Comparison of ENCODE assay signal across 16 cellular contexts in the genomic region with DNA sequence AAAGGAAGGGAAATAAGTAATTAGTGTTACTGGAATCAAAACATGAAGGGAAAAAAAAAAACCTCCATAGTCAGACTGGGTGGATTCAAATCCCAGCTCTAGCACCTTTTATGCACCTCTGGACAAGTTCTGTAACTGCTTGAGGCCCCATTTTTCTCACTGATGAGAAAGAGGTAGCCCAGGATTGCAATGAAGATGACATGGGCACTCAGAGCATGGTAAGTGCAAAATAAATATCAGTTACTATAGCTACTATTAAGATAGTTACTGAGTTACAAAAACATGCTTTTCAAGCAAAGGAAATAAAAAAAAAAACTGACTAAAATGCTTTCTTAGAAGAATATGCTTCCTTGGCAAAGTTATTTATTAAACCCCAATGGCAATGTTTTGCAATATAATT.
"Had no signal": no experiment of that assay in that cellular context is flagged by ENCODE, and none has a peak within 500 bp of the region (broad histone marks: within the 10 kb centered on the region; RNA-seq: fewer than 3 reads in every experiment).

No MANE protein-coding gene starts in this region.

- H3K4me1 Mint-ChIP-seq: activated B cell treated with CpG ODN at 0.5 μM for 24 hours; activated naive CD4-positive, alpha-beta T cell treated with anti-CD3 and anti-CD28 coated beads, Interleukin-2, amount 10 ng/mL, durations not matched to agents 7 days and 5 days had no signal

- DNase-seq: activated B cell treated with CpG ODN at 0.5 μM for 24 hours; activated CD4-positive, alpha-beta T cell treated with anti-CD3 and anti-CD28 coated beads, Interleukin-2, amount 50 U/mL, for 1 hour; activated naive CD4-positive, alpha-beta T cell treated with anti-CD3 and anti-CD28 coated beads, Interleukin-2, amount 10 ng/mL, durations not matched to agents 7 days and 5 days; activated T-cell treated with anti-CD3 and anti-CD28 coated beads for 4 hours; central memory CD4-positive, alpha-beta T cell; effector memory CD8-positive, alpha-beta T cell; hypothalamus; mucosa of descending colon; natural killer cell; nucleus accumbens; psoas muscle; sigmoid colon; stimulated activated CD4-positive, alpha-beta T cell treated with anti-CD3 and anti-CD28 coated beads, Interleukin-4, amount 100 ng/mL, for 24 hours; T-helper 1 cell had no signal

- H3K4me3 Mint-ChIP-seq: activated B cell treated with CpG ODN at 0.5 μM for 24 hours; activated naive CD4-positive, alpha-beta T cell treated with anti-CD3 and anti-CD28 coated beads, Interleukin-2, amount 10 ng/mL, durations not matched to agents 7 days and 5 days; dendritic cell treated with granulocyte-macrophage colony-stimulating factor and Interleukin-4, amounts not matched to agents 40 ng/mL and 50 ng/mL, for 4 days; effector memory CD8-positive, alpha-beta T cell; natural killer cell had no signal

- H3K9me3 Mint-ChIP-seq: activated B cell treated with CpG ODN at 0.5 μM for 24 hours; activated naive CD4-positive, alpha-beta T cell treated with anti-CD3 and anti-CD28 coated beads, Interleukin-2, amount 10 ng/mL, durations not matched to agents 7 days and 5 days; activated T-helper 2 cell treated with anti-CD3 and anti-CD28 coated beads, Interferon-gamma antibody, Interleukin-2, Interleukin-4, amounts not matched to agents 10 μg/mL and 5 μg/mL and 100 μg/mL, durations not matched to agents 14 hours and 24 hours and 36 hours; dendritic cell treated with granulocyte-macrophage colony-stimulating factor and Interleukin-4, amounts not matched to agents 40 ng/mL and 50 ng/mL, for 4 days; effector memory CD8-positive, alpha-beta T cell; natural killer cell had no signal

- H3K36me3 Mint-ChIP-seq: natural killer cell had no signal

- H3K27me3 Mint-ChIP-seq: activated B cell treated with CpG ODN at 0.5 μM for 24 hours; activated naive CD4-positive, alpha-beta T cell treated with anti-CD3 and anti-CD28 coated beads, Interleukin-2, amount 10 ng/mL, durations not matched to agents 7 days and 5 days; dendritic cell treated with granulocyte-macrophage colony-stimulating factor and Interleukin-4, amounts not matched to agents 40 ng/mL and 50 ng/mL, for 4 days; effector memory CD8-positive, alpha-beta T cell had no signal

- H3K27ac Mint-ChIP-seq: activated B cell treated with CpG ODN at 0.5 μM for 24 hours; activated naive CD4-positive, alpha-beta T cell treated with anti-CD3 and anti-CD28 coated beads, Interleukin-2, amount 10 ng/mL, durations not matched to agents 7 days and 5 days; activated T-helper 2 cell treated with anti-CD3 and anti-CD28 coated beads, Interferon-gamma antibody, Interleukin-2, Interleukin-4, amounts not matched to agents 10 μg/mL and 5 μg/mL and 100 μg/mL, durations not matched to agents 14 hours and 24 hours and 36 hours; dendritic cell treated with granulocyte-macrophage colony-stimulating factor and Interleukin-4, amounts not matched to agents 40 ng/mL and 50 ng/mL, for 4 days had no signal
